Comparison of ENCODE assay signal across 10 cellular contexts in genomic region chr2:8176837-8177236, GRCh38.
"Had no signal": no experiment of that assay in that cellular context is flagged by ENCODE, and none has a peak within 500 bp of the region (broad histone marks: within the 10 kb centered on the region; RNA-seq: fewer than 3 reads in every experiment).

No MANE protein-coding gene starts in this region.

- FAIRE-seq: small intestine had no signal

- ATAC-seq: activated T-helper 17 cell treated with anti-CD3 and anti-CD28 coated beads, Interleukin-2, amount 50 U/mL, for 72 hours; gastrocnemius medialis had no signal

- DNase-seq: activated B cell treated with CpG ODN at 0.5 μM for 24 hours; activated CD4-positive, alpha-beta T cell treated with anti-CD3 and anti-CD28 coated beads, Interleukin-2, amount 10 ng/mL, durations not matched to agents 24 days and 14 days; activated naive CD4-positive, alpha-beta T cell treated with anti-CD3 and anti-CD28 coated beads for 36 hours; caudate nucleus; effector CD8-positive, alpha-beta T cell; gastrocnemius medialis; islet precursor cell; thyroid gland had no signal
